ENCODE assay signal across 8 cellular contexts in the genomic region with DNA sequence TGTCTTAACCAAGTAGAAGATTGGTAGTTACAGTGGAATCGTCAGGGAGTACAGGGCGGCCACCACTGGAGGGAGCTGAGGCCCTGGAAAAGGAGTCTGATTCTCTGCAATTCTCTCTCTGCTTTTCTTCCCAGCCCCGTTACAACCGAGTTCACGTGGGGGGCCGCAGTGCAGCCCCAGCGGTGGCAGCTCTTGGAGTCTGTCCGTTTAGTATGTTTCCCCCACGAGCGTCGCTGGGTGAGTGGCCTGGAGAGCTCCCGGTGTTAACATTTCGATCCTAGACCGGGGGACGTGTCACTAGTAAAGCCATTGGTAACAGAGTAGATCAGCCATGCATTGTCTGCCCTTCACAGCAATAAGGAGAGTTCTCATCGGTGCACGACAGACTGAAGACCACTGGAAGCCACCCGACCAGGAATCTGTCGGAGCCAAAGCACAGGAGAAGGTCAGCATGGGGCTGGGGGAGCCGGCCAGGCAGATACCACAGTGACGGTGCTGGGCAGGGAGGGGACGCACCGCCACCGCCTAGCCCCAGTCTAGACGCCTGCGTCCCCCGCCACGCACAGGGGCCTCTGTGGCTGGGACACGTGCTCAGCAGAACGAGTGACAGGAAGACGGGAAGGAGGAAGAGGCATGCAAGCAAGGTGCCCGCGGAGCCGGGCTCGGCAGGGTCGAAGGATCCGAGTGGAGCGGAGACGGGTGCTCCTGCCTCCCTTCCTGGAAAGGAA. TPM values are rescaled to one million over a fixed set of nuclear protein-coding genes. Genes with fewer than 3 reads are reported as not detected.
DNase-seq lines count a peak whose midpoint lies in the region; ATAC-seq and TF ChIP-seq lines count a peak whose summit lies in the region.

No MANE protein-coding gene starts in this region.

- H3K36me3 ChIP-seq in uterus, result no peaks in the 10 kb centered on the region

- TF ChIP-seq CTCF in GM12875 (IDR thresholded peaks at IDR 0.05; ENCODE audit: borderline replicate concordance, insufficient read depth, low read depth, low read length), result peak; percentile 27; the same call in 1 of the 2 replicates
- peak; percentile 59 to 80 (median 64) for TF ChIP-seq CTCF in uterus (IDR thresholded peaks at IDR 0.05)

- H3K27ac ChIP-seq in uterus, result peak overlapping the region; percentile 72 to 73

- peaks cover 13 to 61% of the 10 kb centered on the region in 2 donors for H3K4me1 ChIP-seq in uterus

- H3K9me3 Mint-ChIP-seq in activated CD4-positive, alpha-beta memory T cell treated with anti-CD3 and anti-CD28 coated beads, Interleukin-2, amount 10 ng/mL, durations not matched to agents 7 days and 5 days, result no peaks in the 10 kb centered on the region

- TF ChIP-seq POLR2A in uterus (IDR thresholded peaks at IDR 0.05), result no peak

- POLR2A ChIA-PET in activated CD4-positive, alpha-beta memory T cell treated with anti-CD3 and anti-CD28 coated beads, Interleukin-2, amount 10 ng/mL, durations not matched to agents 7 days and 5 days (lab: Charles Lee), result interaction anchor here (1.0 kb wide), 1 partner anchor 48 kb away, joined by 3 read pairs; no protein-coding TSS in a partner anchor

- H3K27ac Mint-ChIP-seq in activated CD4-positive, alpha-beta memory T cell treated with anti-CD3 and anti-CD28 coated beads, Interleukin-2, amount 10 ng/mL, durations not matched to agents 7 days and 5 days, result peak overlapping the region; percentile 38

- no peak overlapping the region for H3K4me3 Mint-ChIP-seq in activated CD4-positive, alpha-beta memory T cell treated with anti-CD3 and anti-CD28 coated beads, Interleukin-2, amount 10 ng/mL, durations not matched to agents 7 days and 5 days

- peaks cover 74% of the 10 kb centered on the region for H3K36me3 Mint-ChIP-seq in activated CD4-positive, alpha-beta memory T cell treated with anti-CD3 and anti-CD28 coated beads, Interleukin-2, amount 10 ng/mL, durations not matched to agents 7 days and 5 days (ENCODE audit: low read depth)

- H3K9me3 ChIP-seq in uterus, result no peaks in the 10 kb centered on the region

- intact Hi-C loops in left ventricle myocardium superior (cut with micrococcal nuclease), result no loop called here
- intact Hi-C loops in uterus (cut with DNase I; ENCODE audit: low total_unique reads), result no loop called here

- no peaks in the 10 kb centered on the region for H3K27me3 ChIP-seq in uterus

- H3K27me3 Mint-ChIP-seq in activated CD4-positive, alpha-beta memory T cell treated with anti-CD3 and anti-CD28 coated beads, Interleukin-2, amount 10 ng/mL, durations not matched to agents 7 days and 5 days, result no peaks in the 10 kb centered on the region

- CTCF ChIA-PET in activated CD4-positive, alpha-beta memory T cell treated with anti-CD3 and anti-CD28 coated beads, Interleukin-2, amount 10 ng/mL, durations not matched to agents 7 days and 5 days (lab: Charles Lee), result interaction anchor here (0.8 kb wide), 1 partner anchor 56 kb away, joined by 3 read pairs; no protein-coding TSS in a partner anchor

- DNase-seq in AG08396 (ENCODE audit: low spot score), result peak; percentile 59
- peak; percentile 46 for DNase-seq in activated CD4-positive, alpha-beta memory T cell treated with anti-CD3 and anti-CD28 coated beads, Interleukin-2, amount 10 ng/mL, durations not matched to agents 7 days and 5 days
- DNase-seq in left ventricle myocardium superior, result peak; percentile 36
- DNase-seq in uterus, result peak; percentile 69 to 71
- no peak for DNase-seq in NCI-H774 (lab: John Stamatoyannopoulos, UW)
- DNase-seq in OCI-M2 (lab: John Stamatoyannopoulos, UW; ENCODE audit: unreplicated experiment), result no peak

- ATAC-seq in left ventricle myocardium superior, result no peak
- no peak for ATAC-seq in GM19324 (IDR thresholded peaks at IDR 0.05; ENCODE audit: low FRiP score, unreplicated experiment)

- peaks cover 46% of the 10 kb centered on the region for H3K4me1 Mint-ChIP-seq in activated CD4-positive, alpha-beta memory T cell treated with anti-CD3 and anti-CD28 coated beads, Interleukin-2, amount 10 ng/mL, durations not matched to agents 7 days and 5 days

- no peak overlapping the region for H3K4me3 ChIP-seq in GM12875 (ENCODE audit: low read depth, low read length)
- no peak overlapping the region for H3K4me3 ChIP-seq in uterus

RNA-seq across cellular contexts. Expression of gene SLC16A3, which starts 15.7 kb away (rescaled TPM):
- total RNA-seq in activated CD4-positive, alpha-beta memory T cell treated with anti-CD3 and anti-CD28 coated beads, Interleukin-2, amount 10 ng/mL, durations not matched to agents 7 days and 5 days, result 100 to 1,000 TPM; 206 to 210 TPM
- total RNA-seq in left ventricle myocardium superior (7.8 TPM), uterus (10 to 100 TPM in 2 of 4 donors, 1 to 10 TPM in 2; 1.5 to 28.6 (median 12.2) TPM)

RNA-seq across cellular contexts. Expression of gene CSNK1D, which starts 28.9 kb away (rescaled TPM):
- 100 to 1,000 TPM; 116 TPM for total RNA-seq in activated CD4-positive, alpha-beta memory T cell treated with anti-CD3 and anti-CD28 coated beads, Interleukin-2, amount 10 ng/mL, durations not matched to agents 7 days and 5 days
- total RNA-seq in left ventricle myocardium superior, result 64.4 TPM
- 100 to 1,000 TPM in 1 of 4 donors, 10 to 100 TPM in 3; 16.5 to 173 (median 44.6) TPM for total RNA-seq in uterus

RNA-seq across cellular contexts. Expression of gene CCDC57, which starts 31.9 kb away (rescaled TPM):
- total RNA-seq in activated CD4-positive, alpha-beta memory T cell treated with anti-CD3 and anti-CD28 coated beads, Interleukin-2, amount 10 ng/mL, durations not matched to agents 7 days and 5 days, result 10 to 100 TPM; 49.8 to 54.9 TPM
- 8.1 TPM for total RNA-seq in left ventricle myocardium superior
- 10 to 100 TPM in 2 of 4 donors, 1 to 10 TPM in 2; 4.4 to 88.2 (median 17.6) TPM for total RNA-seq in uterus

Comparison
In these comparisons a context has a peak if more than half of its experiments do, and no peak if none do; other contexts are left out.
1. DNase-seq: peak in AG08396 (single experiment), activated CD4-positive, alpha-beta memory T cell treated with anti-CD3 and anti-CD28 coated beads, Interleukin-2, amount 10 ng/mL, durations not matched to agents 7 days and 5 days (single experiment), left ventricle myocardium superior (single experiment) and uterus (2 of 2); none in NCI-H774 (single experiment) and OCI-M2 (single experiment).
2. RNA of gene SLC16A3, which starts 15.7 kb away (total RNA-seq): 206 to 210 TPM in activated CD4-positive, alpha-beta memory T cell treated with anti-CD3 and anti-CD28 coated beads, Interleukin-2, amount 10 ng/mL, durations not matched to agents 7 days and 5 days; 1.5 to 28.6 TPM in uterus and 7.8 TPM in left ventricle myocardium superior (single experiment); every median in the first group is over 4 times any median in the second.